1 cellular context compared by ENCODE assay signal in the genomic region with DNA sequence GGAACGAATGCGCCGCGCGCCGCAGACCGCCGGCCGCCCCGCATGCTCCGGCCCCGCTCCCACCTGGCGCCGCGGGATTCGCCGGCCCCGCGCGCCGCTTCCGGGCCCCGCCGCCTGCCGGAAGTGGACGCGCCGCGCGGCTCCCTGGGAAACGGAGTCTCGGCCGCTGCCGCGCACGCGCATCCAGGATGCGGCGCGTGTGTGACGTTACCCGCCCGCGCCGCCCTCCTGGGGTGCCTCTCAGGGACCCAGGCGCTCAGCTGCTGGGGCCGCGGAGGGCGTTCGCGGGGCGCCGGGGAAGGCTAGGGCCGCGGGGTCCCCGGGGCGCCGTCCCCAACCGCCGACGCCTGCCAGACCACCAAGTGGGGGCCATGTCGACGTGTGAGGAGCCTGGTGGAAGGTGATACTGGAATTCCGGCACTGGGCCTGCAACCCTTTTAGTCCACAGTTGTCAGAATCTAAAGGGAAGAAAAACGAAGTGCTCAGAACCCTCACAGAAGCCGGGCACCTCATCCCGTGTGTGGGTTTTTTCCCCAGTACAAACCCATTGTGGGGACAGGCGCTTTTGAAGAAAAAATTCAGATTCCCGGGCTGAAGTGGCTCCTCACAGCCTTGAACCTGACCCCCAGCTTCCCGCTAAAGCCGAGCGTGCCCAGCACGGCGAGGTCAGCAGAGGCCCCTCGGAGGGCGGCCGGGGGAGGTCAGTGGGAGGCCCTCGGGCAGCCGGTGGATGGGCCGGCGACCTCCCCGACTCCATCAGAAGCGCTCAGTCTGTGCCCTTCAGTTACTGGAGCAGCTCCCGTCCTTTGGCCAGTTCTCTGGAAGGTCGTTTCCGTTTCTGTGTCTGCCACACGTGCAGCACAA.
TF ChIP-seq lines count a peak whose summit lies in the region.

A gene with protein sequence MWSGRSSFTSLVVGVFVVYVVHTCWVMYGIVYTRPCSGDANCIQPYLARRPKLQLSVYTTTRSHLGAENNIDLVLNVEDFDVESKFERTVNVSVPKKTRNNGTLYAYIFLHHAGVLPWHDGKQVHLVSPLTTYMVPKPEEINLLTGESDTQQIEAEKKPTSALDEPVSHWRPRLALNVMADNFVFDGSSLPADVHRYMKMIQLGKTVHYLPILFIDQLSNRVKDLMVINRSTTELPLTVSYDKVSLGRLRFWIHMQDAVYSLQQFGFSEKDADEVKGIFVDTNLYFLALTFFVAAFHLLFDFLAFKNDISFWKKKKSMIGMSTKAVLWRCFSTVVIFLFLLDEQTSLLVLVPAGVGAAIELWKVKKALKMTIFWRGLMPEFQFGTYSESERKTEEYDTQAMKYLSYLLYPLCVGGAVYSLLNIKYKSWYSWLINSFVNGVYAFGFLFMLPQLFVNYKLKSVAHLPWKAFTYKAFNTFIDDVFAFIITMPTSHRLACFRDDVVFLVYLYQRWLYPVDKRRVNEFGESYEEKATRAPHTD (minus strand): TSS at position 125 of the 864 bp plus-strand sequence. CDS start 258 bp downstream, outside the sequence.

TF ChIP-seq in HEK293, 187 proteins besides CTCF, POLR2A, EP300 and RAD21 (continued from another document and continues in another):
- TF ChIP-seq, protein P1, sequence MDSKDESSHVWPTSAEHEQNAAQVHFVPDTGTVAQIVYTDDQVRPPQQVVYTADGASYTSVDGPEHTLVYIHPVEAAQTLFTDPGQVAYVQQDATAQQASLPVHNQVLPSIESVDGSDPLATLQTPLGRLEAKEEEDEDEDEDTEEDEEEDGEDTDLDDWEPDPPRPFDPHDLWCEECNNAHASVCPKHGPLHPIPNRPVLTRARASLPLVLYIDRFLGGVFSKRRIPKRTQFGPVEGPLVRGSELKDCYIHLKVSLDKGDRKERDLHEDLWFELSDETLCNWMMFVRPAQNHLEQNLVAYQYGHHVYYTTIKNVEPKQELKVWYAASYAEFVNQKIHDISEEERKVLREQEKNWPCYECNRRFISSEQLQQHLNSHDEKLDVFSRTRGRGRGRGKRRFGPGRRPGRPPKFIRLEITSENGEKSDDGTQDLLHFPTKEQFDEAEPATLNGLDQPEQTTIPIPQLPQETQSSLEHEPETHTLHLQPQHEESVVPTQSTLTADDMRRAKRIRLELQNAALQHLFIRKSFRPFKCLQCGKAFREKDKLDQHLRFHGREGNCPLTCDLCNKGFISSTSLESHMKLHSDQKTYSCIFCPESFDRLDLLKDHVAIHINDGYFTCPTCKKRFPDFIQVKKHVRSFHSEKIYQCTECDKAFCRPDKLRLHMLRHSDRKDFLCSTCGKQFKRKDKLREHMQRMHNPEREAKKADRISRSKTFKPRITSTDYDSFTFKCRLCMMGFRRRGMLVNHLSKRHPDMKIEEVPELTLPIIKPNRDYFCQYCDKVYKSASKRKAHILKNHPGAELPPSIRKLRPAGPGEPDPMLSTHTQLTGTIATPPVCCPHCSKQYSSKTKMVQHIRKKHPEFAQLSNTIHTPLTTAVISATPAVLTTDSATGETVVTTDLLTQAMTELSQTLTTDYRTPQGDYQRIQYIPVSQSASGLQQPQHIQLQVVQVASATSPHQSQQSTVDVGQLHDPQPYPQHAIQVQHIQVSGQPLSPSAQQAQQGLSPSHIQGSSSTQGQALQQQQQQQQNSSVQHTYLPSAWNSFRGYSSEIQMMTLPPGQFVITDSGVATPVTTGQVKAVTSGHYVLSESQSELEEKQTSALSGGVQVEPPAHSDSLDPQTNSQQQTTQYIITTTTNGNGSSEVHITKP (tag by site-specific recombination; IDR thresholded peaks at IDR 0.05): no peak
- TF ChIP-seq, protein P2, sequence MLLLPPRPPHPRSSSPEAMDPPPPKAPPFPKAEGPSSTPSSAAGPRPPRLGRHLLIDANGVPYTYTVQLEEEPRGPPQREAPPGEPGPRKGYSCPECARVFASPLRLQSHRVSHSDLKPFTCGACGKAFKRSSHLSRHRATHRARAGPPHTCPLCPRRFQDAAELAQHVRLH (tag by site-specific recombination; IDR thresholded peaks at IDR 0.05): no peak
- TF ChIP-seq ZSCAN23 (tag by site-specific recombination; IDR thresholded peaks at IDR 0.05): no peak
- TF ChIP-seq ZNF777 (tag by site-specific recombination; IDR thresholded peaks at IDR 0.05; ENCODE audit: borderline replicate concordance): no peak
- TF ChIP-seq TCF7L2 (IDR thresholded peaks at IDR 0.05; ENCODE audit: borderline replicate concordance, low read depth, low read length): no peak
- TF ChIP-seq WT1 (tag by site-specific recombination; IDR thresholded peaks at IDR 0.05): no peak
- no peak for TF ChIP-seq ZNF626 (tag by site-specific recombination; IDR thresholded peaks at IDR 0.05)
- TF ChIP-seq, protein P3, sequence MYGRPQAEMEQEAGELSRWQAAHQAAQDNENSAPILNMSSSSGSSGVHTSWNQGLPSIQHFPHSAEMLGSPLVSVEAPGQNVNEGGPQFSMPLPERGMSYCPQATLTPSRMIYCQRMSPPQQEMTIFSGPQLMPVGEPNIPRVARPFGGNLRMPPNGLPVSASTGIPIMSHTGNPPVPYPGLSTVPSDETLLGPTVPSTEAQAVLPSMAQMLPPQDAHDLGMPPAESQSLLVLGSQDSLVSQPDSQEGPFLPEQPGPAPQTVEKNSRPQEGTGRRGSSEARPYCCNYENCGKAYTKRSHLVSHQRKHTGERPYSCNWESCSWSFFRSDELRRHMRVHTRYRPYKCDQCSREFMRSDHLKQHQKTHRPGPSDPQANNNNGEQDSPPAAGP (tag by site-specific recombination; IDR thresholded peaks at IDR 0.05): no peak
- TF ChIP-seq ZNF514 (tag by site-specific recombination; IDR thresholded peaks at IDR 0.05): no peak
- TF ChIP-seq KLF9 (tag by site-specific recombination; IDR thresholded peaks at IDR 0.05; ENCODE audit: low read depth): no peak
- no peak for TF ChIP-seq ZNF624 (tag by site-specific recombination; IDR thresholded peaks at IDR 0.05)
- TF ChIP-seq ZNF37A (tag by site-specific recombination; IDR thresholded peaks at IDR 0.05): no peak
- TF ChIP-seq ZBTB1 (tag by site-specific recombination; IDR thresholded peaks at IDR 0.05): no peak
- TF ChIP-seq ZNF785 (tag by site-specific recombination; IDR thresholded peaks at IDR 0.05): no peak
- TF ChIP-seq, protein P4, sequence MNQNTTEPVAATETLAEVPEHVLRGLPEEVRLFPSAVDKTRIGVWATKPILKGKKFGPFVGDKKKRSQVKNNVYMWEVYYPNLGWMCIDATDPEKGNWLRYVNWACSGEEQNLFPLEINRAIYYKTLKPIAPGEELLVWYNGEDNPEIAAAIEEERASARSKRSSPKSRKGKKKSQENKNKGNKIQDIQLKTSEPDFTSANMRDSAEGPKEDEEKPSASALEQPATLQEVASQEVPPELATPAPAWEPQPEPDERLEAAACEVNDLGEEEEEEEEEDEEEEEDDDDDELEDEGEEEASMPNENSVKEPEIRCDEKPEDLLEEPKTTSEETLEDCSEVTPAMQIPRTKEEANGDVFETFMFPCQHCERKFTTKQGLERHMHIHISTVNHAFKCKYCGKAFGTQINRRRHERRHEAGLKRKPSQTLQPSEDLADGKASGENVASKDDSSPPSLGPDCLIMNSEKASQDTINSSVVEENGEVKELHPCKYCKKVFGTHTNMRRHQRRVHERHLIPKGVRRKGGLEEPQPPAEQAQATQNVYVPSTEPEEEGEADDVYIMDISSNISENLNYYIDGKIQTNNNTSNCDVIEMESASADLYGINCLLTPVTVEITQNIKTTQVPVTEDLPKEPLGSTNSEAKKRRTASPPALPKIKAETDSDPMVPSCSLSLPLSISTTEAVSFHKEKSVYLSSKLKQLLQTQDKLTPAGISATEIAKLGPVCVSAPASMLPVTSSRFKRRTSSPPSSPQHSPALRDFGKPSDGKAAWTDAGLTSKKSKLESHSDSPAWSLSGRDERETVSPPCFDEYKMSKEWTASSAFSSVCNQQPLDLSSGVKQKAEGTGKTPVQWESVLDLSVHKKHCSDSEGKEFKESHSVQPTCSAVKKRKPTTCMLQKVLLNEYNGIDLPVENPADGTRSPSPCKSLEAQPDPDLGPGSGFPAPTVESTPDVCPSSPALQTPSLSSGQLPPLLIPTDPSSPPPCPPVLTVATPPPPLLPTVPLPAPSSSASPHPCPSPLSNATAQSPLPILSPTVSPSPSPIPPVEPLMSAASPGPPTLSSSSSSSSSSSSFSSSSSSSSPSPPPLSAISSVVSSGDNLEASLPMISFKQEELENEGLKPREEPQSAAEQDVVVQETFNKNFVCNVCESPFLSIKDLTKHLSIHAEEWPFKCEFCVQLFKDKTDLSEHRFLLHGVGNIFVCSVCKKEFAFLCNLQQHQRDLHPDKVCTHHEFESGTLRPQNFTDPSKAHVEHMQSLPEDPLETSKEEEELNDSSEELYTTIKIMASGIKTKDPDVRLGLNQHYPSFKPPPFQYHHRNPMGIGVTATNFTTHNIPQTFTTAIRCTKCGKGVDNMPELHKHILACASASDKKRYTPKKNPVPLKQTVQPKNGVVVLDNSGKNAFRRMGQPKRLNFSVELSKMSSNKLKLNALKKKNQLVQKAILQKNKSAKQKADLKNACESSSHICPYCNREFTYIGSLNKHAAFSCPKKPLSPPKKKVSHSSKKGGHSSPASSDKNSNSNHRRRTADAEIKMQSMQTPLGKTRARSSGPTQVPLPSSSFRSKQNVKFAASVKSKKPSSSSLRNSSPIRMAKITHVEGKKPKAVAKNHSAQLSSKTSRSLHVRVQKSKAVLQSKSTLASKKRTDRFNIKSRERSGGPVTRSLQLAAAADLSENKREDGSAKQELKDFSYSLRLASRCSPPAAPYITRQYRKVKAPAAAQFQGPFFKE (tag by site-specific recombination; IDR thresholded peaks at IDR 0.05; ENCODE audit: borderline replicate concordance): no peak
- no peak for TF ChIP-seq ZNF654 (tag by site-specific recombination; IDR thresholded peaks at IDR 0.05; ENCODE audit: low read depth)
- peak; percentile 66 for TF ChIP-seq ZIC2 (tag by site-specific recombination; IDR thresholded peaks at IDR 0.05)
- TF ChIP-seq ZNF621 (tag by site-specific recombination; IDR thresholded peaks at IDR 0.05): no peak
- TF ChIP-seq ZNF660 (tag by site-specific recombination; IDR thresholded peaks at IDR 0.05): peak; percentile 58; the same call in 1 of the 2 replicates
- no peak for TF ChIP-seq ZBTB17 (tag by site-specific recombination; IDR thresholded peaks at IDR 0.05)
- TF ChIP-seq ZNF391 (tag by site-specific recombination; IDR thresholded peaks at IDR 0.05; ENCODE audit: borderline replicate concordance, low read depth): no peak
- TF ChIP-seq, protein P5, sequence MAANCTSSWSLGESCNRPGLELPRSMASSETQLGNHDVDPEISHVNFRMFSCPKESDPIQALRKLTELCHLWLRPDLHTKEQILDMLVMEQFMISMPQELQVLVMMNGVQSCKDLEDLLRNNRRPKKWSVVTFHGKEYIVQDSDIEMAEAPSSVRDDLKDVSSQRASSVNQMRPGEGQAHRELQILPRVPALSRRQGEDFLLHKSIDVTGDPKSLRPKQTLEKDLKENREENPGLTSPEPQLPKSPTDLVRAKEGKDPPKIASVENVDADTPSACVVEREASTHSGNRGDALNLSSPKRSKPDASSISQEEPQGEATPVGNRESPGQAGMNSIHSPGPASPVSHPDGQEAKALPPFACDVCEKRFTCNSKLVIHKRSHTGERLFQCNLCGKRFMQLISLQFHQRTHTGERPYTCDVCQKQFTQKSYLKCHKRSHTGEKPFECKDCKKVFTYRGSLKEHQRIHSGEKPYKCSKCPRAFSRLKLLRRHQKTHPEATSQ (tag by site-specific recombination; IDR thresholded peaks at IDR 0.05): no peak
- no peak for TF ChIP-seq ZNF350 (tag by site-specific recombination; IDR thresholded peaks at IDR 0.05)
- TF ChIP-seq ZNF114 (tag by site-specific recombination; IDR thresholded peaks at IDR 0.05): no peak
- TF ChIP-seq ZNF426 (tag by site-specific recombination; IDR thresholded peaks at IDR 0.05): no peak
- no peak for TF ChIP-seq ZNF266 (tag by site-specific recombination; IDR thresholded peaks at IDR 0.05; ENCODE audit: low read depth)
- TF ChIP-seq ZSCAN16 (tag by site-specific recombination; IDR thresholded peaks at IDR 0.05): no peak
- TF ChIP-seq ZNF239 (tag by site-specific recombination; IDR thresholded peaks at IDR 0.05): no peak
- TF ChIP-seq ZNF302 (tag by site-specific recombination; IDR thresholded peaks at IDR 0.05; ENCODE audit: low read depth): no peak
- TF ChIP-seq, protein P6, sequence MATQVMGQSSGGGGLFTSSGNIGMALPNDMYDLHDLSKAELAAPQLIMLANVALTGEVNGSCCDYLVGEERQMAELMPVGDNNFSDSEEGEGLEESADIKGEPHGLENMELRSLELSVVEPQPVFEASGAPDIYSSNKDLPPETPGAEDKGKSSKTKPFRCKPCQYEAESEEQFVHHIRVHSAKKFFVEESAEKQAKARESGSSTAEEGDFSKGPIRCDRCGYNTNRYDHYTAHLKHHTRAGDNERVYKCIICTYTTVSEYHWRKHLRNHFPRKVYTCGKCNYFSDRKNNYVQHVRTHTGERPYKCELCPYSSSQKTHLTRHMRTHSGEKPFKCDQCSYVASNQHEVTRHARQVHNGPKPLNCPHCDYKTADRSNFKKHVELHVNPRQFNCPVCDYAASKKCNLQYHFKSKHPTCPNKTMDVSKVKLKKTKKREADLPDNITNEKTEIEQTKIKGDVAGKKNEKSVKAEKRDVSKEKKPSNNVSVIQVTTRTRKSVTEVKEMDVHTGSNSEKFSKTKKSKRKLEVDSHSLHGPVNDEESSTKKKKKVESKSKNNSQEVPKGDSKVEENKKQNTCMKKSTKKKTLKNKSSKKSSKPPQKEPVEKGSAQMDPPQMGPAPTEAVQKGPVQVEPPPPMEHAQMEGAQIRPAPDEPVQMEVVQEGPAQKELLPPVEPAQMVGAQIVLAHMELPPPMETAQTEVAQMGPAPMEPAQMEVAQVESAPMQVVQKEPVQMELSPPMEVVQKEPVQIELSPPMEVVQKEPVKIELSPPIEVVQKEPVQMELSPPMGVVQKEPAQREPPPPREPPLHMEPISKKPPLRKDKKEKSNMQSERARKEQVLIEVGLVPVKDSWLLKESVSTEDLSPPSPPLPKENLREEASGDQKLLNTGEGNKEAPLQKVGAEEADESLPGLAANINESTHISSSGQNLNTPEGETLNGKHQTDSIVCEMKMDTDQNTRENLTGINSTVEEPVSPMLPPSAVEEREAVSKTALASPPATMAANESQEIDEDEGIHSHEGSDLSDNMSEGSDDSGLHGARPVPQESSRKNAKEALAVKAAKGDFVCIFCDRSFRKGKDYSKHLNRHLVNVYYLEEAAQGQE (tag by site-specific recombination; IDR thresholded peaks at IDR 0.05): no peak
- no peak for TF ChIP-seq ZNF214 (tag by site-specific recombination; IDR thresholded peaks at IDR 0.05; ENCODE audit: borderline replicate concordance)
- TF ChIP-seq ZNF830 (tag by site-specific recombination; IDR thresholded peaks at IDR 0.05; ENCODE audit: low read depth): no peak
- peak; percentile 51 for TF ChIP-seq ZFHX2 (tag by site-specific recombination; conservative IDR thresholded peaks at IDR 0.05)
- TF ChIP-seq KLF10 (tag by site-specific recombination; IDR thresholded peaks at IDR 0.05): peak; percentile 29
- no peak for TF ChIP-seq ZNF677 (tag by site-specific recombination; IDR thresholded peaks at IDR 0.05)
- TF ChIP-seq, protein P7, sequence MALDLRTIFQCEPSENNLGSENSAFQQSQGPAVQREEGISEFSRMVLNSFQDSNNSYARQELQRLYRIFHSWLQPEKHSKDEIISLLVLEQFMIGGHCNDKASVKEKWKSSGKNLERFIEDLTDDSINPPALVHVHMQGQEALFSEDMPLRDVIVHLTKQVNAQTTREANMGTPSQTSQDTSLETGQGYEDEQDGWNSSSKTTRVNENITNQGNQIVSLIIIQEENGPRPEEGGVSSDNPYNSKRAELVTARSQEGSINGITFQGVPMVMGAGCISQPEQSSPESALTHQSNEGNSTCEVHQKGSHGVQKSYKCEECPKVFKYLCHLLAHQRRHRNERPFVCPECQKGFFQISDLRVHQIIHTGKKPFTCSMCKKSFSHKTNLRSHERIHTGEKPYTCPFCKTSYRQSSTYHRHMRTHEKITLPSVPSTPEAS (tag by site-specific recombination; IDR thresholded peaks at IDR 0.05): no peak
- TF ChIP-seq ZNF707 (tag by site-specific recombination; IDR thresholded peaks at IDR 0.05): no peak
